ENCODE assay signal across 8 cellular contexts in the genomic region with DNA sequence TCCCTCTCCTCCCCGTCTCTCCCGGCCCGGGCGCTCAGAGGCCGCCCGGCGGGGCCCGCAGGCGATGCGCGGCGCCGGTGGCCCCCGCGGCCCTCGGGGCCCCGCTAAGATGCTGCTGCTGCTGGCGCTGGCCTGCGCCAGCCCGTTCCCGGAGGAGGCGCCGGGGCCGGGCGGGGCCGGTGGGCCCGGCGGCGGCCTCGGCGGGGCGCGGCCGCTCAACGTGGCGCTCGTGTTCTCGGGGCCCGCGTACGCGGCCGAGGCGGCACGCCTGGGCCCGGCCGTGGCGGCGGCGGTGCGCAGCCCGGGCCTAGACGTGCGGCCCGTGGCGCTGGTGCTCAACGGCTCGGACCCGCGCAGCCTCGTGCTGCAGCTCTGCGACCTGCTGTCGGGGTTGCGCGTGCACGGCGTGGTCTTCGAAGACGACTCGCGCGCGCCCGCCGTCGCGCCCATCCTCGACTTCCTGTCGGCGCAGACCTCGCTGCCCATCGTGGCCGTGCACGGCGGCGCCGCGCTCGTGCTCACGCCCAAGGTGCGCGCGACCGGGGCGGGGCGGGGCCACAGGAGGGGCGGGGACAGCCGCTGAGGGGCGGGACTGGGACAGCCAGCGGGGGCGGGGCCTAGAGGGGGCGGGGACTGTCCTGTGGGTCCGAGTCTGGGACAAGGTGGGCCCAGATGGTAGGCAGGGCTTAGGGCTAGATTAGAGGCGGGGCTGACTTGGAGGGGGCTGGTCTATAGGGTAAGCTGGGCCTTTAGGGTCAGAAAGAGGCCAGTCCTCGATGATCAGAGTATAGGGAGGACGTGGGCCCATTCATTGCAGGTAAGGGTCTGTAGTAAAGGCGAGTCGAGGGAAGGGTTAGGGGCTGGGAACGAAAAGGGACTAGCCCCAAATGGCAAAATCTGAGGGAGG. TPM values are rescaled to one million over a fixed set of nuclear protein-coding genes. Genes with fewer than 3 reads are reported as not detected.
A peak's percentile ranks its signal among the peaks of the same experiment; 100 is the strongest.
DNase-seq lines count a peak whose midpoint lies in the region; ATAC-seq lines count a peak whose summit lies in the region.

No MANE protein-coding gene starts in this region.

- 9 to 12% methylated on average over 46 to 71 of the region's 109 CpGs for WGBS in mesodermal cell (ENCODE audit: insufficient coverage in 2 of 2), 2 experiments

- peaks cover 28% of the 10 kb centered on the region for H3K27me3 ChIP-seq in effector memory CD4-positive, alpha-beta T cell (replicated peaks; ENCODE audit: control insufficient read depth, insufficient read depth, low read length, poor library complexity, severe bottlenecking)

- DNase-seq in EH (ENCODE audit: low read depth) (peak; percentile 82), NCI-H526 (lab: John Stamatoyannopoulos, UW) (peak; percentile 75 to 94)
- peak; percentile 92 for DNase-seq in activated CD4-positive, alpha-beta memory T cell treated with anti-CD3 and anti-CD28 coated beads for 36 hours
- peak; percentile 71 to 74 (median 74) for DNase-seq in effector memory CD4-positive, alpha-beta T cell
- peak; percentile 71 for DNase-seq in stimulated activated CD8-positive, alpha-beta memory T cell treated with anti-CD3 and anti-CD28 coated beads, Interleukin-4, amount 100 ng/mL, for 24 hours (ENCODE audit: low read depth)

- peaks cover 31% of the 10 kb centered on the region for H3K4me1 ChIP-seq in effector memory CD4-positive, alpha-beta T cell (ENCODE audit: control insufficient read depth, insufficient read depth, low read length, poor library complexity, severe bottlenecking)
- peaks cover 21% of the 10 kb centered on the region for H3K4me1 ChIP-seq in mesodermal cell (ENCODE audit: control insufficient read depth, insufficient read depth, low read length, poor library complexity, severe bottlenecking)

- peak overlapping the region; percentile 76 for H3K4me3 Mint-ChIP-seq in activated CD4-positive, alpha-beta memory T cell treated with anti-CD3 and anti-CD28 coated beads for 36 hours

- peaks cover 32% of the 10 kb centered on the region for H3K4me1 Mint-ChIP-seq in activated CD4-positive, alpha-beta memory T cell treated with anti-CD3 and anti-CD28 coated beads for 36 hours (ENCODE audit: low read depth)

- ATAC-seq in HG02642 (IDR thresholded peaks at IDR 0.05; ENCODE audit: poor library complexity, unreplicated experiment), result peak; percentile 50
- no peak for ATAC-seq in HG03280 (IDR thresholded peaks at IDR 0.05; ENCODE audit: unreplicated experiment)

- peak overlapping the region; percentile 49 for H3K4me3 ChIP-seq in effector memory CD4-positive, alpha-beta T cell (ENCODE audit: insufficient read depth, low read depth, low read length, poor library complexity, severe bottlenecking)
- H3K4me3 ChIP-seq in mesodermal cell (ENCODE audit: extremely low read depth, insufficient read depth, low read length, poor library complexity, severe bottlenecking), result peak overlapping the region; percentile 37

- CTCF ChIA-PET in activated CD4-positive, alpha-beta memory T cell treated with anti-CD3 and anti-CD28 coated beads for 36 hours (lab: Charles Lee), result interaction anchor here (1.6 kb wide), 1 partner anchor 7 kb away, joined by 6 read pairs; a partner anchor contains a TSS

- POLR2A ChIA-PET in activated CD4-positive, alpha-beta memory T cell treated with anti-CD3 and anti-CD28 coated beads for 36 hours (lab: Charles Lee), result no interaction called here

- peak overlapping the region; percentile 29 for H3K27ac Mint-ChIP-seq in activated CD4-positive, alpha-beta memory T cell treated with anti-CD3 and anti-CD28 coated beads for 36 hours

- no peaks in the 10 kb centered on the region for H3K9me3 ChIP-seq in effector memory CD4-positive, alpha-beta T cell (ENCODE audit: control insufficient read depth, low read length)
- H3K9me3 ChIP-seq in mesodermal cell (ENCODE audit: control insufficient read depth, low read length), result peaks cover 4% of the 10 kb centered on the region

- peaks cover 2% of the 10 kb centered on the region for H3K9me3 Mint-ChIP-seq in activated CD4-positive, alpha-beta memory T cell treated with anti-CD3 and anti-CD28 coated beads for 36 hours

- peaks cover 31% of the 10 kb centered on the region for H3K27me3 Mint-ChIP-seq in activated CD4-positive, alpha-beta memory T cell treated with anti-CD3 and anti-CD28 coated beads for 36 hours

- no peak overlapping the region for H3K27ac ChIP-seq in effector memory CD4-positive, alpha-beta T cell (ENCODE audit: insufficient read depth, low read length, poor library complexity, severe bottlenecking)
- peak overlapping the region; percentile 29 for H3K27ac ChIP-seq in mesodermal cell (ENCODE audit: low read depth, low read length, severe bottlenecking)

- no peaks in the 10 kb centered on the region for H3K36me3 Mint-ChIP-seq in activated CD4-positive, alpha-beta memory T cell treated with anti-CD3 and anti-CD28 coated beads for 36 hours

- intact Hi-C loops in activated CD4-positive, alpha-beta memory T cell treated with anti-CD3 and anti-CD28 coated beads for 36 hours (cut with micrococcal nuclease), result loop anchor here (1.0 to 5.0 kb wide), 4 partner anchors 16 to 221 kb away; a partner anchor contains a TSS

- no peaks in the 10 kb centered on the region for H3K36me3 ChIP-seq in effector memory CD4-positive, alpha-beta T cell (ENCODE audit: control insufficient read depth, insufficient read depth, low read length)
- no peaks in the 10 kb centered on the region for H3K36me3 ChIP-seq in mesodermal cell (ENCODE audit: control insufficient read depth, insufficient read depth, low read length)

RNA-seq across cellular contexts. Expression of a gene that starts 5.1 kb away (rescaled TPM):
- total RNA-seq in activated CD4-positive, alpha-beta memory T cell treated with anti-CD3 and anti-CD28 coated beads for 36 hours, result under 1 TPM; 0.07 TPM
- polyA plus RNA-seq in mesodermal cell (2013, experiment 1 of 2), result 6.8 TPM
- polyA plus RNA-seq in mesodermal cell (2013, experiment 2 of 2), result 4.9 TPM

RNA-seq across cellular contexts. Expression of a gene that starts 7.2 kb away (rescaled TPM):
- total RNA-seq in activated CD4-positive, alpha-beta memory T cell treated with anti-CD3 and anti-CD28 coated beads for 36 hours, result 10 to 100 TPM; 82.9 to 88.1 TPM
- polyA plus RNA-seq in mesodermal cell (2013, experiment 1 of 2), result 336 TPM
- 302 TPM for polyA plus RNA-seq in mesodermal cell (2013, experiment 2 of 2)

RNA-seq across cellular contexts. Expression of a gene that starts 34.4 kb away (rescaled TPM):
- under 1 TPM in 1 of 2 experiments, not detected in 1; 0.21 TPM for total RNA-seq in activated CD4-positive, alpha-beta memory T cell treated with anti-CD3 and anti-CD28 coated beads for 36 hours
- not detected for polyA plus RNA-seq in mesodermal cell (2013, experiment 1 of 2)
- not detected for polyA plus RNA-seq in mesodermal cell (2013, experiment 2 of 2)

RNA-seq across cellular contexts. Expression of a gene that starts 34.8 kb away (rescaled TPM):
- 10 to 100 TPM; 17.1 to 17.9 TPM for total RNA-seq in activated CD4-positive, alpha-beta memory T cell treated with anti-CD3 and anti-CD28 coated beads for 36 hours
- polyA plus RNA-seq in mesodermal cell (2013, experiment 1 of 2), result 8.3 TPM
- polyA plus RNA-seq in mesodermal cell (2013, experiment 2 of 2), result 8.2 TPM

RNA-seq across cellular contexts. Expression of a gene that starts 47.2 kb away (rescaled TPM):
- total RNA-seq in activated CD4-positive, alpha-beta memory T cell treated with anti-CD3 and anti-CD28 coated beads for 36 hours, result 10 to 100 TPM; 38.8 to 45.3 TPM
- polyA plus RNA-seq in mesodermal cell (2013, experiment 1 of 2), result 15.2 TPM
- 12.7 TPM for polyA plus RNA-seq in mesodermal cell (2013, experiment 2 of 2)
